ENCODE assay signal across 8 cellular contexts in genomic region chr16:67399218-67399733, GRCh38. TPM values are rescaled to one million over a fixed set of nuclear protein-coding genes. Genes with fewer than 3 reads are reported as not detected.
DNase-seq lines count a peak whose midpoint lies in the region; ATAC-seq, FAIRE-seq and TF ChIP-seq lines count a peak whose summit lies in the region.

No MANE protein-coding gene starts in this region.

- CTCF ChIA-PET in RWPE1 (lab: Yijun Ruan, JAX): interaction anchor here (0.6 to 1.5 kb wide), 6 partner anchors 9 to 187 kb away, joined by 3 to 5 read pairs (median 4); no protein-coding TSS in a partner anchor

- H3K27ac ChIP-seq in RWPE1 (no peak overlapping the region), keratinocyte (ENCODE audit: control insufficient read depth, insufficient read depth, low read length) (no peak overlapping the region)

- H3K9me3 ChIP-seq in keratinocyte (ENCODE audit: control insufficient read depth, low read depth, low read length): no peaks in the 10 kb centered on the region

- H3K79me2 ChIP-seq in keratinocyte (ENCODE audit: control insufficient read depth, insufficient read depth, low read length): no peaks in the 10 kb centered on the region

- TF ChIP-seq CTCF in D721Med (IDR thresholded peaks at IDR 0.05; ENCODE audit: insufficient read depth, missing control alignments) (peak; percentile 63), RWPE1 (conservative IDR thresholded peaks at IDR 0.05; ENCODE audit: low read depth) (peak; percentile 81), keratinocyte (optimal IDR thresholded peaks at IDR 0.05 in 1 of 3, IDR thresholded peaks at IDR 0.05 in 1 of 3, conservative IDR thresholded peaks at IDR 0.05 in 1 of 3; ENCODE audit: extremely low read depth in 1 of 3, insufficient read depth in 2 of 3, low read length in 3 of 3) (peak in 2 of 3 experiments; percentile 23 to 42)

- no peaks in the 10 kb centered on the region for H3K36me3 ChIP-seq in keratinocyte (ENCODE audit: control insufficient read depth in 2 of 2, extremely low read depth in 1 of 2, insufficient read depth in 2 of 2, low read length in 2 of 2)

- H3K4me1 ChIP-seq in keratinocyte (ENCODE audit: control insufficient read depth, extremely low read depth, insufficient read depth, low read length): peaks cover 38% of the 10 kb centered on the region

- H2AFZ ChIP-seq in keratinocyte (ENCODE audit: control insufficient read depth, low read length): no peak overlapping the region

- H3K9me1 ChIP-seq in keratinocyte (ENCODE audit: control insufficient read depth, extremely low read depth, insufficient read depth, low read length): no peaks in the 10 kb centered on the region

- peaks cover under 1% of the 10 kb centered on the region for H3K27me3 ChIP-seq in keratinocyte (ENCODE audit: control insufficient read depth, extremely low read depth, insufficient read depth, low read length)

- no peak overlapping the region for H3K4me2 ChIP-seq in keratinocyte (ENCODE audit: control insufficient read depth, extremely low read depth, insufficient read depth, low read depth, low read length)

- H3K9ac ChIP-seq in keratinocyte (ENCODE audit: control insufficient read depth, extremely low read depth, insufficient read depth, low read length): no peak overlapping the region

- no peak for DNase-seq in D721Med (ENCODE audit: insufficient read length, low spot score)
- DNase-seq in RWPE1 (ENCODE audit: low spot score): no peak
- DNase-seq in astrocyte of the hippocampus (ENCODE audit: low read depth, low spot score): peak; percentile 70
- DNase-seq in keratinocyte (ENCODE audit: low read depth, low spot score): no peak
- DNase-seq in stimulated activated CD4-positive, alpha-beta T cell treated with anti-CD3 and anti-CD28 coated beads, TNF-alpha, amount 100 ng/mL, for 48 hours (ENCODE audit: low read depth in 3 of 3): peak; percentile 15 to 48 (median 24)
- no peak for DNase-seq in NCI-H510A (lab: John Stamatoyannopoulos, UW)
- no peak for DNase-seq in DMS 273 (lab: John Stamatoyannopoulos, UW; ENCODE audit: unreplicated experiment)

- POLR2A ChIA-PET in RWPE1 (lab: Yijun Ruan, JAX; ENCODE audit: low non-redundant PET): interaction anchor here (0.5 kb wide), 1 partner anchor 371 kb away, joined by 10 read pairs; no protein-coding TSS in a partner anchor

- no peak for FAIRE-seq in D721Med (lab: Jason Lieb, UNC)
- no peak for FAIRE-seq in keratinocyte (lab: Jason Lieb, UNC)

- ATAC-seq in HG03442 (IDR thresholded peaks at IDR 0.05; ENCODE audit: unreplicated experiment): no peak

- H4K20me1 ChIP-seq in keratinocyte (ENCODE audit: control insufficient read depth, extremely low read depth, insufficient read depth, low read length): no peaks in the 10 kb centered on the region

- dilution Hi-C loops in keratinocyte (cut with MboI; ENCODE audit: extremely low pct_ligation_motif_present, low sequenced_read_pairs): no loop called here

- H3K4me3 ChIP-seq in keratinocyte (ENCODE audit: control insufficient read depth in 2 of 3, extremely low read depth in 1 of 3, insufficient read depth in 2 of 3, low read depth in 1 of 3, low read length in 3 of 3): no peak overlapping the region

RNA-seq across cellular contexts. Expression of gene TPPP3, which starts 6.0 kb away (rescaled TPM):
- polyA plus RNA-seq in keratinocyte: 0.37 to 0.96 TPM in 2 of 3 replicates, not detected in the other
- 1.1 TPM for polyA plus RNA-seq in keratinocyte (2011; ENCODE audit: low read depth)
- not detected in 2 replicates for polyA plus RNA-seq in keratinocyte (2011; cell fraction: cytosol; rRNA removed)
- polyA plus RNA-seq in keratinocyte (2011; cell fraction: nucleus; rRNA removed): 0.11 and 0.17 TPM in 2 replicates
- polyA plus RNA-seq in keratinocyte (2012; ENCODE audit: low replicate concordance): 0.10 and 0.79 TPM in 2 replicates
- 0.16 TPM in 1 of 3 replicates, not detected in the others for polyA minus RNA-seq in keratinocyte
- polyA minus RNA-seq in keratinocyte (2011; cell fraction: cytosol; rRNA and poly(A)+ RNA removed): not detected
- polyA minus RNA-seq in keratinocyte (2011; cell fraction: nucleus; rRNA and poly(A)+ RNA removed): 0.42 TPM in 1 of 2 replicates, not detected in the other

RNA-seq across cellular contexts. Expression of gene ZDHHC1, which starts 17.0 kb away (rescaled TPM):
- 1.1 to 3.2 TPM (median 1.8 TPM) in 3 replicates for polyA plus RNA-seq in keratinocyte
- 2.5 TPM for polyA plus RNA-seq in keratinocyte (2011; ENCODE audit: low read depth)
- polyA plus RNA-seq in keratinocyte (2011; cell fraction: cytosol; rRNA removed): 2.5 and 3.4 TPM in 2 replicates
- polyA plus RNA-seq in keratinocyte (2011; cell fraction: nucleus; rRNA removed): 6.3 and 9.1 TPM in 2 replicates
- 2.9 and 3.1 TPM in 2 replicates for polyA plus RNA-seq in keratinocyte (2012; ENCODE audit: low replicate concordance)
- polyA minus RNA-seq in keratinocyte: 2.0 to 5.0 TPM (median 2.8 TPM) in 3 replicates
- polyA minus RNA-seq in keratinocyte (2011; cell fraction: cytosol; rRNA and poly(A)+ RNA removed): 4.8 TPM
- polyA minus RNA-seq in keratinocyte (2011; cell fraction: nucleus; rRNA and poly(A)+ RNA removed): 4.3 and 7.5 TPM in 2 replicates

RNA-seq across cellular contexts. Expression of gene HSD11B2, which starts 31.6 kb away (rescaled TPM):
- 0.59 to 2.4 TPM (median 0.93 TPM) in 3 replicates for polyA plus RNA-seq in keratinocyte
- 1.7 TPM for polyA plus RNA-seq in keratinocyte (2011; ENCODE audit: low read depth)
- 0.64 and 0.65 TPM in 2 replicates for polyA plus RNA-seq in keratinocyte (2011; cell fraction: cytosol; rRNA removed)
- 4.9 and 6.1 TPM in 2 replicates for polyA plus RNA-seq in keratinocyte (2011; cell fraction: nucleus; rRNA removed)
- polyA plus RNA-seq in keratinocyte (2012; ENCODE audit: low replicate concordance): 0.72 and 5.8 TPM in 2 replicates
- polyA minus RNA-seq in keratinocyte: 0.48 to 1.4 TPM (median 1.1 TPM) in 3 replicates
- polyA minus RNA-seq in keratinocyte (2011; cell fraction: cytosol; rRNA and poly(A)+ RNA removed): 0.96 TPM
- polyA minus RNA-seq in keratinocyte (2011; cell fraction: nucleus; rRNA and poly(A)+ RNA removed): 0.74 and 1.6 TPM in 2 replicates

Comparison
In these comparisons a context has a peak if more than half of its experiments do, and no peak if none do; other contexts are left out.
1. DNase-seq: peak in astrocyte of the hippocampus (single experiment) and stimulated activated CD4-positive, alpha-beta T cell treated with anti-CD3 and anti-CD28 coated beads, TNF-alpha, amount 100 ng/mL, for 48 hours (3 of 3); none in D721Med (single experiment), RWPE1 (single experiment), keratinocyte (single experiment), NCI-H510A (single experiment) and DMS 273 (single experiment).
2. Peak in every context shown above with its lines, with median percentiles within 50 percentile points of each other: CTCF ChIP-seq.